In genomic region chr9:100472725-100473261, GRCh38 we compare ENCODE assay signal across 8 cellular contexts. TPM values are rescaled to one million over a fixed set of nuclear protein-coding genes. Genes with fewer than 3 reads are reported as not detected.
DNase-seq lines count a peak whose midpoint lies in the region; ATAC-seq and TF ChIP-seq lines count a peak whose summit lies in the region.

Gene TMEFF1 (plus strand): TSS chr9:100473149. CDS start chr9:100473545, 396 bp downstream.

- H3K27ac ChIP-seq in Peyer's patch: no peak within 1 kb of the TSS
- no peak within 1 kb of the TSS for H3K27ac ChIP-seq in psoas muscle

- H3K9me3 ChIP-seq in Peyer's patch: no peaks in the 10 kb centered on the region
- H3K9me3 ChIP-seq in psoas muscle: no peaks in the 10 kb centered on the region

- TF ChIP-seq POLR2A in Peyer's patch (IDR thresholded peaks at IDR 0.05): no peak

- WGBS in psoas muscle, 3 donors: 2 to 3% (median 2%) methylated on average over 34 to 51 of the region's 51 CpGs

- H3K27me3 ChIP-seq in Peyer's patch (no peaks in the 10 kb centered on the region), psoas muscle (ENCODE audit: insufficient read depth in 3 of 3, low read length in 2 of 3) (peaks cover 0 to 4% (median 0%) of the 10 kb centered on the region in 3 donors)

- H3K27ac Mint-ChIP-seq in activated naive CD8-positive, alpha-beta T cell treated with anti-CD3 and anti-CD28 coated beads for 36 hours: no peak within 1 kb of the TSS

- peaks cover 30% of the 10 kb centered on the region for H3K27me3 Mint-ChIP-seq in activated naive CD8-positive, alpha-beta T cell treated with anti-CD3 and anti-CD28 coated beads for 36 hours

- peak within 1 kb of the TSS; percentile 71 for H3K4me3 Mint-ChIP-seq in activated naive CD8-positive, alpha-beta T cell treated with anti-CD3 and anti-CD28 coated beads for 36 hours

- no peaks in the 10 kb centered on the region for H3K36me3 Mint-ChIP-seq in activated naive CD8-positive, alpha-beta T cell treated with anti-CD3 and anti-CD28 coated beads for 36 hours

- ATAC-seq in HG03139 (IDR thresholded peaks at IDR 0.05; ENCODE audit: unreplicated experiment): peak; percentile 41
- ATAC-seq in left cardiac atrium: peak; percentile 70 to 85
- ATAC-seq in psoas muscle: peak; percentile 55 to 82 (median 78)

- H3K4me1 ChIP-seq in Peyer's patch (peaks cover 0 to 9% (median 4%) of the 10 kb centered on the region in 4 donors), psoas muscle (peaks cover 19% of the 10 kb centered on the region)

- DNase-seq in NCI-H2196 (lab: John Stamatoyannopoulos, UW; ENCODE audit: unreplicated experiment) (peak; percentile 41), NCI-H2196 treated with DMSO at 0.1 percent for 48 hours (lab: John Stamatoyannopoulos, UW; ENCODE audit: unreplicated experiment) (no peak), Peyer's patch (peak in 1 of 3 donors; percentile 49), left cardiac atrium (peak; percentile 28), psoas muscle (peak; percentile 42 to 67), SHP77 treated with DMSO at 0.1 percent for 48 hours (lab: John Stamatoyannopoulos, UW) (no peak)
- DNase-seq in activated naive CD8-positive, alpha-beta T cell treated with anti-CD3 and anti-CD28 coated beads for 36 hours: peak; percentile 68

- H3K4me1 Mint-ChIP-seq in activated naive CD8-positive, alpha-beta T cell treated with anti-CD3 and anti-CD28 coated beads for 36 hours: peaks cover 7% of the 10 kb centered on the region

- intact Hi-C loops in left cardiac atrium (cut with DNase I) (no loop called here), psoas muscle (cut with DNase I) (loop anchor here (5.0 to 10.0 kb wide), 2 partner anchors 45 to 122 kb away; partner anchors contain the start of gene MSANTD3 (in 1 of the 2))

- H3K36me3 ChIP-seq in Peyer's patch (no peaks in the 10 kb centered on the region), psoas muscle (ENCODE audit: insufficient read depth in 1 of 2, low read depth in 1 of 2) (no peaks in the 10 kb centered on the region)

- TF ChIP-seq CTCF in Peyer's patch (IDR thresholded peaks at IDR 0.05): no peak
- no peak for TF ChIP-seq CTCF in psoas muscle (IDR thresholded peaks at IDR 0.05)

- no peaks in the 10 kb centered on the region for H3K9me3 Mint-ChIP-seq in activated naive CD8-positive, alpha-beta T cell treated with anti-CD3 and anti-CD28 coated beads for 36 hours

- peak within 1 kb of the TSS; percentile 39 to 59 (median 54) for H3K4me3 ChIP-seq in Peyer's patch
- peak within 1 kb of the TSS; percentile 83 for H3K4me3 ChIP-seq in psoas muscle

RNA-seq across cellular contexts. Expression of gene TMEFF1, which starts in this region (rescaled TPM):
- total RNA-seq in Peyer's patch (under 1 TPM in 1 of 4 donors, not detected in 3; 0.40 TPM), left cardiac atrium (under 1 TPM in 1 of 2 donors, not detected in 1; 0.35 TPM), psoas muscle (under 1 TPM in 3 of 4 donors, not detected in 1; 0.29 to 0.56 (median 0.30) TPM)
- under 1 TPM; 0.10 to 0.14 TPM for total RNA-seq in activated naive CD8-positive, alpha-beta T cell treated with anti-CD3 and anti-CD28 coated beads for 36 hours
- polyA plus RNA-seq in psoas muscle: under 1 TPM in 2 of 3 donors, not detected in 1; 0.07 to 0.08 TPM

Comparison
In these comparisons a context has a peak if more than half of its experiments do, and no peak if none do; other contexts are left out.
1. Peak in DNase-seq in activated naive CD8-positive, alpha-beta T cell treated with anti-CD3 and anti-CD28 coated beads for 36 hours; RNA of the gene not detected or under 1 TPM.
2. Peak in DNase-seq and ATAC-seq in left cardiac atrium; RNA of the gene not detected or under 1 TPM.
3. Peak in DNase-seq, ATAC-seq and H3K4me3 ChIP-seq in psoas muscle; RNA of the gene not detected or under 1 TPM.
4. intact Hi-C loops: an anchor here in psoas muscle (5.0 to 10.0 kb wide); none called in left cardiac atrium.